In the genomic region with DNA sequence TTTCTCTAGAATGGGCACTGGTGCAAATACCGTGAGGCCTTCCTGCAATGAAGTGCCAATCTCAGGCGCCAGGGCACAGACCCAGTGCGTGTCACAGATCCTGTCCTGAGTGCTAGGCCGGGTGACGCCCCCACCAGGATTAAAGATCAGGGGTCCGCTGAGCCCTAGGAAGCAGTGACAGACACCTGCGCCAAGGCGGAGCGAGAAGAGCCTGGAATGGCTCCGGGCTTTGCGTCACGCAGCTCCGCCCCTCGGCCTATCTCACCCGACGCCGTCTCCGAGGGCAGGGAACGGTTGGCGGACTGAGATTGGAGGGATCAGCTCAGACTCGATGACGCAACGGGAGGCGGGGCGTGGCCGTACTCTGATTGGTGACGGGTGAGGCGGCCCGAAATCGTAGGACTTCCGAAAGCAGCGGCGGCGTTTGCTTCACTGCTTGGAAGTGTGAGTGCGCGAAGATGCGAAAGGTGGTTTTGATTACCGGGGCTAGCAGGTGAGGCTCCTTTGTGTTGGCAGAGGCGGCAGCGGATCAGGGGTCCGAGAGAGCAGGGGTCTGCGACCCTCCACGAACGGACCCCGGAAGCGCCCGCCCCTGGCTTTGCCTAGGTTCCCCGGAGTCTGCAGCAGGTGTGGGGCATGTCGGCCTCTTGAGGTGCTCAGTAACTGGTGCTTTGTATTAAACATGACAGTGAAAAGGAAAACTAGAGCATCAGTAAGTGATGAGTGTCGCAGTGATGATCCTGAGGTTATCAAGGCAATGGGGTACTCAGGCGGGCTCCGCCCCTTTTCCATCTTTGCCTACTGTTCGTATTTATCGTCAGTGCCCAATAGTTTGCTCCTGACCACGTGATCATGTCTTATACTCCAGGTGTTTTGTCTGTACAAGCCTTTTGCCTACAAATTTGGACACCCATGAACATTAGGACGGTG, we compare ENCODE assay signal across 1 cellular context.
TF ChIP-seq lines count a peak whose summit lies in the region.

No MANE protein-coding gene starts in this region.

TF ChIP-seq in HepG2, 621 proteins besides CTCF, POLR2A, EP300 and RAD21 (continued from another document):
- TF ChIP-seq, protein P1, sequence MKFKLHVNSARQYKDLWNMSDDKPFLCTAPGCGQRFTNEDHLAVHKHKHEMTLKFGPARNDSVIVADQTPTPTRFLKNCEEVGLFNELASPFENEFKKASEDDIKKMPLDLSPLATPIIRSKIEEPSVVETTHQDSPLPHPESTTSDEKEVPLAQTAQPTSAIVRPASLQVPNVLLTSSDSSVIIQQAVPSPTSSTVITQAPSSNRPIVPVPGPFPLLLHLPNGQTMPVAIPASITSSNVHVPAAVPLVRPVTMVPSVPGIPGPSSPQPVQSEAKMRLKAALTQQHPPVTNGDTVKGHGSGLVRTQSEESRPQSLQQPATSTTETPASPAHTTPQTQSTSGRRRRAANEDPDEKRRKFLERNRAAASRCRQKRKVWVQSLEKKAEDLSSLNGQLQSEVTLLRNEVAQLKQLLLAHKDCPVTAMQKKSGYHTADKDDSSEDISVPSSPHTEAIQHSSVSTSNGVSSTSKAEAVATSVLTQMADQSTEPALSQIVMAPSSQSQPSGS (CRISPR knock-in tag; IDR thresholded peaks at IDR 0.05): peak; percentile 52; the same call in 1 of the 2 replicates
- TF ChIP-seq POLR2AphosphoS5 (IDR thresholded peaks at IDR 0.05; ENCODE audit: low read depth, low read length) (peak; percentile 80), TEAD3 (CRISPR knock-in tag; optimal IDR thresholded peaks at IDR 0.05; ENCODE audit: borderline replicate concordance) (peak; percentile 23), ZFX (CRISPR knock-in tag; IDR thresholded peaks at IDR 0.05; ENCODE audit: low read depth) (peak; percentile 69), PHF8 (CRISPR knock-in tag; IDR thresholded peaks at IDR 0.05) (peak; percentile 30; the same call in 1 of the 2 replicates), NFYB (CRISPR knock-in tag; IDR thresholded peaks at IDR 0.05) (peak; percentile 72), ZMYM4 (CRISPR knock-in tag; IDR thresholded peaks at IDR 0.05) (peak; percentile 52; the same call in 1 of the 2 replicates), CEBPG (CRISPR knock-in tag; IDR thresholded peaks at IDR 0.05) (peak; percentile 55; the same call in 1 of the 2 replicates), HOXA3 (CRISPR knock-in tag; IDR thresholded peaks at IDR 0.05) (peak; percentile 72), HNF4A (CRISPR knock-in tag; IDR thresholded peaks at IDR 0.05) (peak; percentile 42; the same call in 1 of the 2 replicates), GATAD2A (CRISPR knock-in tag; IDR thresholded peaks at IDR 0.05) (peak; percentile 28; the same call in 1 of the 2 replicates), HDAC2 (CRISPR knock-in tag; IDR thresholded peaks at IDR 0.05) (peak; percentile 32; the same call in 1 of the 2 replicates), HDAC1 (CRISPR knock-in tag; IDR thresholded peaks at IDR 0.05) (peak; percentile 25; the same call in 1 of the 2 replicates), GABPB1 (CRISPR knock-in tag; IDR thresholded peaks at IDR 0.05) (peak; percentile 53), POLR2G (IDR thresholded peaks at IDR 0.05; ENCODE audit: low read depth, low read length) (peak; percentile 68), RBFOX2 (IDR thresholded peaks at IDR 0.05; ENCODE audit: low read depth, low read length) (peak; percentile 63; the same call in 1 of the 2 replicates), TAF1 (CRISPR knock-in tag; IDR thresholded peaks at IDR 0.05) (peak; percentile 58; the same call in 1 of the 2 replicates), DR1 (CRISPR knock-in tag; IDR thresholded peaks at IDR 0.05) (peak; percentile 57; the same call in 1 of the 2 replicates), TARDBP (CRISPR knock-in tag; IDR thresholded peaks at IDR 0.05) (0 out of 2 replicates have a peak, but pooled peaks have one; percentile 33), SIN3A (IDR thresholded peaks at IDR 0.05; ENCODE audit: borderline replicate concordance, low read depth, low read length) (peak; percentile 66; the same call in 1 of the 2 replicates), SALL1 (CRISPR knock-in tag; IDR thresholded peaks at IDR 0.05) (peak; percentile 39; the same call in 1 of the 2 replicates), MED1 (CRISPR knock-in tag; IDR thresholded peaks at IDR 0.05) (peak; percentile 57), CREB1 (IDR thresholded peaks at IDR 0.05) (peak; percentile 58), CREB1 (CRISPR knock-in tag; IDR thresholded peaks at IDR 0.05) (peak; percentile 88), YEATS4 (CRISPR knock-in tag; IDR thresholded peaks at IDR 0.05; ENCODE audit: borderline replicate concordance) (peak; percentile 33; the same call in 1 of the 2 replicates), ARNTL (CRISPR knock-in tag; IDR thresholded peaks at IDR 0.05) (0 out of 2 replicates have a peak, but pooled peaks have one; percentile 21), PITX1 (CRISPR knock-in tag; IDR thresholded peaks at IDR 0.05) (peak; percentile 74), SP4 (CRISPR knock-in tag; IDR thresholded peaks at IDR 0.05) (peak; percentile 32; the same call in 1 of the 2 replicates), ZNF501 (CRISPR knock-in tag; IDR thresholded peaks at IDR 0.05) (0 out of 2 replicates have a peak, but pooled peaks have one; percentile 28)
- TF ChIP-seq, protein P2, sequence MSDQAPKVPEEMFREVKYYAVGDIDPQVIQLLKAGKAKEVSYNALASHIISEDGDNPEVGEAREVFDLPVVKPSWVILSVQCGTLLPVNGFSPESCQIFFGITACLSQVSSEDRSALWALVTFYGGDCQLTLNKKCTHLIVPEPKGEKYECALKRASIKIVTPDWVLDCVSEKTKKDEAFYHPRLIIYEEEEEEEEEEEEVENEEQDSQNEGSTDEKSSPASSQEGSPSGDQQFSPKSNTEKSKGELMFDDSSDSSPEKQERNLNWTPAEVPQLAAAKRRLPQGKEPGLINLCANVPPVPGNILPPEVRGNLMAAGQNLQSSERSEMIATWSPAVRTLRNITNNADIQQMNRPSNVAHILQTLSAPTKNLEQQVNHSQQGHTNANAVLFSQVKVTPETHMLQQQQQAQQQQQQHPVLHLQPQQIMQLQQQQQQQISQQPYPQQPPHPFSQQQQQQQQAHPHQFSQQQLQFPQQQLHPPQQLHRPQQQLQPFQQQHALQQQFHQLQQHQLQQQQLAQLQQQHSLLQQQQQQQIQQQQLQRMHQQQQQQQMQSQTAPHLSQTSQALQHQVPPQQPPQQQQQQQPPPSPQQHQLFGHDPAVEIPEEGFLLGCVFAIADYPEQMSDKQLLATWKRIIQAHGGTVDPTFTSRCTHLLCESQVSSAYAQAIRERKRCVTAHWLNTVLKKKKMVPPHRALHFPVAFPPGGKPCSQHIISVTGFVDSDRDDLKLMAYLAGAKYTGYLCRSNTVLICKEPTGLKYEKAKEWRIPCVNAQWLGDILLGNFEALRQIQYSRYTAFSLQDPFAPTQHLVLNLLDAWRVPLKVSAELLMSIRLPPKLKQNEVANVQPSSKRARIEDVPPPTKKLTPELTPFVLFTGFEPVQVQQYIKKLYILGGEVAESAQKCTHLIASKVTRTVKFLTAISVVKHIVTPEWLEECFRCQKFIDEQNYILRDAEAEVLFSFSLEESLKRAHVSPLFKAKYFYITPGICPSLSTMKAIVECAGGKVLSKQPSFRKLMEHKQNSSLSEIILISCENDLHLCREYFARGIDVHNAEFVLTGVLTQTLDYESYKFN (CRISPR knock-in tag; conservative IDR thresholded peaks at IDR 0.05): 0 out of 2 replicates have a peak, but pooled peaks have one; percentile 25
- TF ChIP-seq, protein P3, sequence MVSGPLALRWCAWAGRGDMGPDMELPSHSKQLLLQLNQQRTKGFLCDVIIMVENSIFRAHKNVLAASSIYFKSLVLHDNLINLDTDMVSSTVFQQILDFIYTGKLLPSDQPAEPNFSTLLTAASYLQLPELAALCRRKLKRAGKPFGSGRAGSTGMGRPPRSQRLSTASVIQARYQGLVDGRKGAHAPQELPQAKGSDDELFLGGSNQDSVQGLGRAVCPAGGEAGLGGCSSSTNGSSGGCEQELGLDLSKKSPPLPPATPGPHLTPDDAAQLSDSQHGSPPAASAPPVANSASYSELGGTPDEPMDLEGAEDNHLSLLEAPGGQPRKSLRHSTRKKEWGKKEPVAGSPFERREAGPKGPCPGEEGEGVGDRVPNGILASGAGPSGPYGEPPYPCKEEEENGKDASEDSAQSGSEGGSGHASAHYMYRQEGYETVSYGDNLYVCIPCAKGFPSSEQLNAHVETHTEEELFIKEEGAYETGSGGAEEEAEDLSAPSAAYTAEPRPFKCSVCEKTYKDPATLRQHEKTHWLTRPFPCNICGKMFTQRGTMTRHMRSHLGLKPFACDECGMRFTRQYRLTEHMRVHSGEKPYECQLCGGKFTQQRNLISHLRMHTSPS (CRISPR knock-in tag; IDR thresholded peaks at IDR 0.05; ENCODE audit: low read depth): peak; percentile 41; the same call in 1 of the 2 replicates
- TF ChIP-seq, protein P4, sequence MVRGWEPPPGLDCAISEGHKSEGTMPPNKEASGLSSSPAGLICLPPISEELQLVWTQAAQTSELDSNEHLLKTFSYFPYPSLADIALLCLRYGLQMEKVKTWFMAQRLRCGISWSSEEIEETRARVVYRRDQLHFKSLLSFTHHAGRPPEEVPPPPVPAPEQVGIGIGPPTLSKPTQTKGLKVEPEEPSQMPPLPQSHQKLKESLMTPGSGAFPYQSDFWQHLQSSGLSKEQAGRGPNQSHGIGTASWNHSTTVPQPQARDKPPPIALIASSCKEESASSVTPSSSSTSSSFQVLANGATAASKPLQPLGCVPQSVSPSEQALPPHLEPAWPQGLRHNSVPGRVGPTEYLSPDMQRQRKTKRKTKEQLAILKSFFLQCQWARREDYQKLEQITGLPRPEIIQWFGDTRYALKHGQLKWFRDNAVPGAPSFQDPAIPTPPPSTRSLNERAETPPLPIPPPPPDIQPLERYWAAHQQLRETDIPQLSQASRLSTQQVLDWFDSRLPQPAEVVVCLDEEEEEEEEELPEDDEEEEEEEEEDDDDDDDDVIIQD (CRISPR knock-in tag; IDR thresholded peaks at IDR 0.05; ENCODE audit: low read depth): peak; percentile 32; the same call in 1 of the 2 replicates
- TF ChIP-seq, protein P5, sequence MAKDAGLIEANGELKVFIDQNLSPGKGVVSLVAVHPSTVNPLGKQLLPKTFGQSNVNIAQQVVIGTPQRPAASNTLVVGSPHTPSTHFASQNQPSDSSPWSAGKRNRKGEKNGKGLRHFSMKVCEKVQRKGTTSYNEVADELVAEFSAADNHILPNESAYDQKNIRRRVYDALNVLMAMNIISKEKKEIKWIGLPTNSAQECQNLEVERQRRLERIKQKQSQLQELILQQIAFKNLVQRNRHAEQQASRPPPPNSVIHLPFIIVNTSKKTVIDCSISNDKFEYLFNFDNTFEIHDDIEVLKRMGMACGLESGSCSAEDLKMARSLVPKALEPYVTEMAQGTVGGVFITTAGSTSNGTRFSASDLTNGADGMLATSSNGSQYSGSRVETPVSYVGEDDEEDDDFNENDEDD (CRISPR knock-in tag; IDR thresholded peaks at IDR 0.05; ENCODE audit: borderline replicate concordance): peak; percentile 15; the same call in 1 of the 2 replicates
- TF ChIP-seq, protein P6, sequence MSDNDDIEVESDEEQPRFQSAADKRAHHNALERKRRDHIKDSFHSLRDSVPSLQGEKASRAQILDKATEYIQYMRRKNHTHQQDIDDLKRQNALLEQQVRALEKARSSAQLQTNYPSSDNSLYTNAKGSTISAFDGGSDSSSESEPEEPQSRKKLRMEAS (IDR thresholded peaks at IDR 0.05): peak; percentile 24; the same call in 1 of the 2 replicates
